ENCODE assay signal across 8 cellular contexts in genomic region chrX:135484636-135485289, GRCh38. TPM values are rescaled to one million over a fixed set of nuclear protein-coding genes. Genes with fewer than 3 reads are reported as not detected.
DNase-seq lines count a peak whose midpoint lies in the region; ATAC-seq, FAIRE-seq and TF ChIP-seq lines count a peak whose summit lies in the region.

No MANE protein-coding gene starts in this region.

- no peak overlapping the region for H3K4me3 ChIP-seq in BE2C (ENCODE audit: low read depth, low read length)
- no peak overlapping the region for H3K4me3 ChIP-seq in GM12864 (ENCODE audit: low read depth, low read length)
- H3K4me3 ChIP-seq in bronchial epithelial cell (ENCODE audit: low read depth, low read length): no peak overlapping the region
- no peak overlapping the region for H3K4me3 ChIP-seq in lung
- H3K4me3 ChIP-seq in MG63: no peak overlapping the region

- H3K9me3 ChIP-seq in BE2C (no peaks in the 10 kb centered on the region), lung (ENCODE audit: control insufficient read depth in 2 of 2, insufficient read depth in 1 of 2, low read length in 1 of 2) (no peaks in the 10 kb centered on the region), MG63 (no peaks in the 10 kb centered on the region)

- ATAC-seq in lung (ENCODE audit: insufficient read depth, low FRiP score) (no peak), HG02642 (IDR thresholded peaks at IDR 0.05; ENCODE audit: poor library complexity, unreplicated experiment) (no peak)

- H3K27me3 ChIP-seq in BE2C: no peaks in the 10 kb centered on the region
- no peaks in the 10 kb centered on the region for H3K27me3 ChIP-seq in bronchial epithelial cell (ENCODE audit: control insufficient read depth, insufficient read depth, low read length)
- peaks cover 5% of the 10 kb centered on the region for H3K27me3 ChIP-seq in lung (ENCODE audit: control insufficient read depth, insufficient read depth)
- H3K27me3 ChIP-seq in MG63: no peaks in the 10 kb centered on the region

- TF ChIP-seq CTCF in BE2C (IDR thresholded peaks at IDR 0.05; ENCODE audit: low read depth, low read length) (peak; percentile 61), GM12864 (IDR thresholded peaks at IDR 0.05; ENCODE audit: low read depth, low read length, missing control alignments) (peak; percentile 46), bronchial epithelial cell (IDR thresholded peaks at IDR 0.05; ENCODE audit: insufficient read depth, low read length, severe bottlenecking) (peak; percentile 56), lung (IDR thresholded peaks at IDR 0.05; ENCODE audit: control extremely low read depth, extremely low read depth) (peak; percentile 43)

- no peak for FAIRE-seq in bronchial epithelial cell (lab: Jason Lieb, UNC)

- peak; percentile 9 for DNase-seq in BE2C
- peak; percentile 21 for DNase-seq in GM12864 (ENCODE audit: low read depth)
- DNase-seq in NCI-H460 (ENCODE audit: extremely low read depth, low read depth): peak; percentile 37
- peak; percentile 46 for DNase-seq in bronchial epithelial cell (ENCODE audit: low read depth)
- DNase-seq in lung (ENCODE audit: low spot score): no peak
- no peak for DNase-seq in NCI-H524 treated with DMSO at 0.1 percent for 48 hours (lab: John Stamatoyannopoulos, UW)
- DNase-seq in MG63: no peak

- H3K36me3 ChIP-seq in BE2C (no peaks in the 10 kb centered on the region), bronchial epithelial cell (ENCODE audit: control insufficient read depth, insufficient read depth, low read length) (no peaks in the 10 kb centered on the region), lung (ENCODE audit: control insufficient read depth in 2 of 2, insufficient read depth in 2 of 2, low read length in 2 of 2) (no peaks in the 10 kb centered on the region), MG63 (no peaks in the 10 kb centered on the region)

- no peak overlapping the region for H3K27ac ChIP-seq in lung (ENCODE audit: low read depth in 1 of 2, low read length in 1 of 2)

- H3K4me1 ChIP-seq in BE2C: no peaks in the 10 kb centered on the region
- no peaks in the 10 kb centered on the region for H3K4me1 ChIP-seq in lung (ENCODE audit: control insufficient read depth in 2 of 2, insufficient read depth in 2 of 2, low read length in 2 of 2)

- WGBS in lung, 2 donors: 41 to 59% methylated on average over 3 of the region's 3 CpGs

RNA-seq across cellular contexts. Expression of gene INTS6L, which starts 35.7 kb away (rescaled TPM):
- 2.4 TPM for polyA plus RNA-seq in BE2C (2012; ENCODE audit: insufficient read depth, insufficient read length, low read depth)
- 6.5 and 7.4 TPM in 2 replicates for total RNA-seq in NCI-H460 (2014; rRNA removed; shearing (Covaris generic))
- 19.2 and 30.7 TPM in 2 replicates for polyA plus RNA-seq in NCI-H460 (2014; cell fraction: nucleus; rRNA removed)
- total RNA-seq in bronchial epithelial cell (3.2 TPM in 2 replicates), lung (10 to 100 TPM in 1 of 2 donors, 1 to 10 TPM in 1; 6.8 to 19.6 TPM)
- polyA plus RNA-seq in lung: 10 to 100 TPM in 1 of 2 donors, 1 to 10 TPM in 1; 3.5 to 10.7 TPM
- 1.4 and 2.3 TPM in 2 replicates for total RNA-seq in MG63 (2014; rRNA removed; shearing (Covaris generic); ENCODE audit: low replicate concordance)

Comparison
In these comparisons a context has a peak if more than half of its experiments do, and no peak if none do; other contexts are left out.
1. DNase-seq: peak in BE2C (single experiment), GM12864 (single experiment), NCI-H460 (single experiment) and bronchial epithelial cell (single experiment); none in lung (single experiment), NCI-H524 treated with DMSO at 0.1 percent for 48 hours (single experiment) and MG63 (single experiment).
2. Peak in every context shown above with its lines, with median percentiles within 50 percentile points of each other: CTCF ChIP-seq.